Comparison of ENCODE assay signal across 20 cellular contexts in genomic region chr15:75224281-75224680, GRCh38. TPM values are rescaled to one million over a fixed set of nuclear protein-coding genes. Genes with fewer than 3 reads are reported as not detected.
DNase-seq lines count a peak whose midpoint lies in the region; ATAC-seq and TF ChIP-seq lines count a peak whose summit lies in the region.
"Had no signal": no experiment of that assay in that cellular context is flagged by ENCODE, and none has a peak within 500 bp of the region (broad histone marks: within the 10 kb centered on the region; RNA-seq: fewer than 3 reads in every experiment).

No MANE protein-coding gene starts in this region.

- H3K4me1 ChIP-seq in left ventricle myocardium inferior (peaks cover 5% of the 10 kb centered on the region), osteoblast (ENCODE audit: insufficient read depth, low read length) (no peaks in the 10 kb centered on the region)
- H3K4me1 ChIP-seq: HAP-1 had no signal

- H3K4me3 ChIP-seq in left ventricle myocardium inferior: no peak overlapping the region
- H3K4me3 ChIP-seq in osteoblast (ENCODE audit: insufficient read depth, low read length): no peak overlapping the region
- H3K4me3 ChIP-seq: BLaER1, HAP-1 had no signal

- H3K27ac Mint-ChIP-seq in endothelial cell (ENCODE audit: unreplicated experiment): peak overlapping the region; percentile 52
- H3K27ac Mint-ChIP-seq: CD14-positive monocyte; CD4-positive, alpha-beta memory T cell had no signal

- peak; percentile 7 for DNase-seq in left cardiac atrium
- DNase-seq in left ventricle myocardium inferior: no peak
- no peak for DNase-seq in endothelial cell (ENCODE audit: low spot score)
- peak; percentile 30 for DNase-seq in osteoblast (ENCODE audit: insufficient read length, low spot score, missing footprints)
- no peak for DNase-seq in HK-2 (ENCODE audit: unreplicated experiment)
- no peak for DNase-seq in NCI-H2107 (lab: John Stamatoyannopoulos, UW)
- no peak for DNase-seq in NCI-H2196 treated with DMSO at 0.1 percent for 48 hours (lab: John Stamatoyannopoulos, UW; ENCODE audit: unreplicated experiment)
- DNase-seq in OCI-M1 (lab: John Stamatoyannopoulos, UW): no peak
- DNase-seq: 8988T; CD4-positive, alpha-beta memory T cell; DMS153; DMS79; GDM1; GOT3 had no signal

- H3K27me3 ChIP-seq in left ventricle myocardium inferior (ENCODE audit: low read depth) (no peaks in the 10 kb centered on the region), osteoblast (ENCODE audit: insufficient read depth, low read length) (peaks cover 14% of the 10 kb centered on the region)
- H3K27me3 ChIP-seq: BLaER1 had no signal

- H3K27ac ChIP-seq in left ventricle myocardium inferior (replicated peaks): no peak overlapping the region
- no peak overlapping the region for H3K27ac ChIP-seq in osteoblast (ENCODE audit: low read depth, low read length)
- H3K27ac ChIP-seq: BLaER1 had no signal

- no peak overlapping the region for H3K4me2 ChIP-seq in osteoblast (ENCODE audit: insufficient read depth, low read length)
- H3K4me2 ChIP-seq: BLaER1 had no signal

- H3K4me3 Mint-ChIP-seq in endothelial cell (ENCODE audit: unreplicated experiment): no peak overlapping the region
- H3K4me3 Mint-ChIP-seq: CD14-positive monocyte; CD4-positive, alpha-beta memory T cell had no signal

- no peak overlapping the region for H2AFZ ChIP-seq in osteoblast (ENCODE audit: low read length)

- no peak for ATAC-seq in left cardiac atrium

- peaks cover 10% of the 10 kb centered on the region for H3K27me3 Mint-ChIP-seq in endothelial cell (ENCODE audit: unreplicated experiment)

- no peaks in the 10 kb centered on the region for H3K4me1 Mint-ChIP-seq in endothelial cell (ENCODE audit: unreplicated experiment)
- H3K4me1 Mint-ChIP-seq: CD4-positive, alpha-beta memory T cell had no signal

- H3K79me2 ChIP-seq in osteoblast (ENCODE audit: insufficient read depth, low read length): no peaks in the 10 kb centered on the region

- H4K20me1 ChIP-seq in osteoblast (ENCODE audit: insufficient read depth, low read length): peaks cover under 1% of the 10 kb centered on the region
- H4K20me1 ChIP-seq: BLaER1 had no signal

- no peaks in the 10 kb centered on the region for H3K36me3 Mint-ChIP-seq in endothelial cell (ENCODE audit: low read depth, unreplicated experiment)
- H3K36me3 Mint-ChIP-seq: CD4-positive, alpha-beta memory T cell had no signal

- H3K9me3 Mint-ChIP-seq in endothelial cell (ENCODE audit: unreplicated experiment): no peaks in the 10 kb centered on the region
- H3K9me3 Mint-ChIP-seq: CD4-positive, alpha-beta memory T cell had no signal

- H3K36me3 ChIP-seq in left ventricle myocardium inferior (no peaks in the 10 kb centered on the region), osteoblast (ENCODE audit: insufficient read depth, low read length) (no peaks in the 10 kb centered on the region)
- H3K36me3 ChIP-seq: BLaER1, HAP-1 had no signal

- no peak for TF ChIP-seq CTCF in left ventricle myocardium inferior (IDR thresholded peaks at IDR 0.05; ENCODE audit: borderline replicate concordance)
- TF ChIP-seq CTCF in endothelial cell (IDR thresholded peaks at IDR 0.05; ENCODE audit: unreplicated experiment): no peak
- TF ChIP-seq CTCF in osteoblast (IDR thresholded peaks at IDR 0.05; ENCODE audit: extremely low read depth, low read depth, low read length): no peak

- intact Hi-C loops in left cardiac atrium (cut with DNase I) (no loop called here), left ventricle myocardium inferior (cut with micrococcal nuclease) (no loop called here)

- H3K9me3 ChIP-seq in left ventricle myocardium inferior (replicated peaks) (no peaks in the 10 kb centered on the region), osteoblast (ENCODE audit: low read depth, low read length) (no peaks in the 10 kb centered on the region)
- H3K9me3 ChIP-seq: BLaER1, HAP-1 had no signal

RNA-seq across cellular contexts. Expression of gene C15orf39, which starts 22.6 kb away (rescaled TPM):
- total RNA-seq in left cardiac atrium (10 to 100 TPM in 1 of 2 donors, 1 to 10 TPM in 1; 9.0 to 14.2 TPM), left ventricle myocardium inferior (15.0 TPM), endothelial cell (ENCODE audit: unreplicated experiment) (132 TPM), osteoblast (4.7 and 6.5 TPM in 2 replicates)

RNA-seq across cellular contexts. Expression of gene GOLGA6C, which starts 33.9 kb away (rescaled TPM):
- total RNA-seq in left cardiac atrium: not detected
- total RNA-seq in left ventricle myocardium inferior: not detected
- total RNA-seq in endothelial cell (ENCODE audit: unreplicated experiment): not detected
- total RNA-seq in osteoblast: not detected in 2 replicates
- total RNA-seq: A673; CD4-positive, alpha-beta memory T cell; HT-29 had no signal

RNA-seq across cellular contexts. Expression of gene GOLGA6D, which starts 58.4 kb away (rescaled TPM):
- total RNA-seq in left cardiac atrium (not detected), left ventricle myocardium inferior (not detected), endothelial cell (ENCODE audit: unreplicated experiment) (1.2 TPM), osteoblast (not detected in 2 replicates)
- total RNA-seq: A673; CD4-positive, alpha-beta memory T cell; Daoy had no signal

Comparison
In these comparisons a context has a peak if more than half of its experiments do, and no peak if none do; other contexts are left out.
1. DNase-seq: peak in left cardiac atrium (single experiment) and osteoblast (single experiment); none in left ventricle myocardium inferior (single experiment), endothelial cell (single experiment), HK-2 (single experiment), NCI-H2107 (single experiment), NCI-H2196 treated with DMSO at 0.1 percent for 48 hours (single experiment) and OCI-M1 (single experiment).